Comparison of ENCODE assay signal across 15 cellular contexts in genomic region chr2:203646266-203646864, GRCh38.
"Had no signal": no experiment of that assay in that cellular context is flagged by ENCODE, and none has a peak within 500 bp of the region (broad histone marks: within the 10 kb centered on the region; RNA-seq: fewer than 3 reads in every experiment).

No MANE protein-coding gene starts in this region.

- H3K4me3 ChIP-seq: lung had no signal

- H3K9ac ChIP-seq: parathyroid adenoma had no signal

- H3K27me3 Mint-ChIP-seq: activated naive CD8-positive, alpha-beta T cell; brain; effector memory CD8-positive, alpha-beta T cell had no signal

- H3K27ac Mint-ChIP-seq: activated naive CD8-positive, alpha-beta T cell; brain; effector memory CD8-positive, alpha-beta T cell; immature natural killer cell had no signal

- H3K4me1 Mint-ChIP-seq: immature natural killer cell had no signal

- H3K79me2 ChIP-seq: parathyroid adenoma had no signal

- H3K27ac ChIP-seq: parathyroid adenoma had no signal

- H3K9me3 Mint-ChIP-seq: effector memory CD8-positive, alpha-beta T cell; immature natural killer cell had no signal

- DNase-seq: activated CD4-positive, alpha-beta T cell treated with anti-CD3 and anti-CD28 coated beads for 1 hour; activated CD4-positive, alpha-beta T cell treated with anti-CD3 and anti-CD28 coated beads, Interleukin-2, amount 50 U/mL, for 48 hours; activated gamma-delta T cell; activated T-cell treated with anti-CD3 and anti-CD28 coated beads, Interleukin-2, amount 50 U/mL, for 48 hours; amygdala; effector memory CD8-positive, alpha-beta T cell; erythroblast; immature natural killer cell; left cardiac atrium; T-helper 2 cell had no signal

- ATAC-seq: effector memory CD8-positive, alpha-beta T cell; left cardiac atrium had no signal

- H3K4me3 Mint-ChIP-seq: activated naive CD8-positive, alpha-beta T cell; brain; effector memory CD8-positive, alpha-beta T cell; immature natural killer cell; neural crest cell had no signal

- H3K36me3 Mint-ChIP-seq: activated naive CD8-positive, alpha-beta T cell; brain; immature natural killer cell had no signal
